9 cellular contexts compared by ENCODE assay signal in genomic region chr11:67582026-67582425, GRCh38. TPM values are rescaled to one million over a fixed set of nuclear protein-coding genes. Genes with fewer than 3 reads are reported as not detected.
A peak's percentile ranks its signal among the peaks of the same experiment; 100 is the strongest.
DNase-seq lines count a peak whose midpoint lies in the region; ATAC-seq and TF ChIP-seq lines count a peak whose summit lies in the region.
"Had no signal": no experiment of that assay in that cellular context is flagged by ENCODE, and none has a peak within 500 bp of the region (broad histone marks: within the 10 kb centered on the region; RNA-seq: fewer than 3 reads in every experiment).

No MANE protein-coding gene starts in this region.

- DNase-seq in T-helper 1 cell (no peak), LNCaP clone FGC (ENCODE audit: low read depth) (peak; percentile 11), mammary epithelial cell (no peak), osteocyte (ENCODE audit: extremely low spot score, unreplicated experiment) (no peak), dermis blood vessel endothelial cell (no peak)
- no peak for DNase-seq in stimulated activated CD4-positive, alpha-beta T cell treated with anti-CD3 and anti-CD28 coated beads, Interleukin-2, amount 100 ng/mL, for 24 hours
- DNase-seq: amniotic stem cell had no signal

- no peak for TF ChIP-seq CTCF in LNCaP clone FGC (IDR thresholded peaks at IDR 0.05; ENCODE audit: control insufficient read depth, extremely low read depth, insufficient read depth)
- no peak for TF ChIP-seq CTCF in mammary epithelial cell (conservative IDR thresholded peaks at IDR 0.05 in 1 of 2, IDR thresholded peaks at IDR 0.05 in 1 of 2; ENCODE audit: extremely low read depth in 1 of 2, insufficient read depth in 1 of 2, low read depth in 1 of 2, low read length in 2 of 2)
- TF ChIP-seq CTCF in osteocyte (IDR thresholded peaks at IDR 0.05), result no peak

- peaks cover 14% of the 10 kb centered on the region for H3K36me3 ChIP-seq in mammary epithelial cell (ENCODE audit: insufficient read depth, low read length)

- intact Hi-C loops in mammary epithelial cell (cut with micrococcal nuclease), result no loop called here

- H3K9ac ChIP-seq in mammary epithelial cell (ENCODE audit: insufficient read depth, low read length), result no peak overlapping the region

- peaks cover 27% of the 10 kb centered on the region for H3K27me3 Mint-ChIP-seq in T-helper 1 cell treated with Interleukin-12 subunit alpha and Interleukin-12 subunit beta and Interleukin-4 antibody, amounts not matched to agents 30 μg/mL and 1 μg/mL, for 36 hours (ENCODE audit: low read depth)
- peaks cover 35% of the 10 kb centered on the region for H3K27me3 Mint-ChIP-seq in osteocyte (ENCODE audit: unreplicated experiment)

- ATAC-seq in GM18867 (IDR thresholded peaks at IDR 0.05; ENCODE audit: unreplicated experiment), result no peak

- BruUV-seq in mammary epithelial cell (replicated peaks; lab: Mats Ljungman, UMichigan), result TSS peak; percentile 19

- peaks cover 20% of the 10 kb centered on the region for H3K4me1 ChIP-seq in mammary epithelial cell (ENCODE audit: insufficient read depth, low read length)

- CTCF ChIA-PET in mammary epithelial cell (lab: Charles Lee; ENCODE audit: low non-redundant PET), result interaction anchor here (0.7 kb wide), 1 partner anchor 11 kb away, joined by 3 read pairs; no protein-coding TSS in a partner anchor

- no peaks in the 10 kb centered on the region for H3K9me3 ChIP-seq in mammary epithelial cell (replicated peaks; ENCODE audit: insufficient read depth, low read length)

- no peaks in the 10 kb centered on the region for H4K20me1 ChIP-seq in mammary epithelial cell (ENCODE audit: insufficient read depth, low read length)

- H3K27ac ChIP-seq in mammary epithelial cell (ENCODE audit: insufficient read depth, low read depth, low read length), result no peak overlapping the region

- H3K4me3 ChIP-seq in LNCaP clone FGC (ENCODE audit: low read depth, low read length), result no peak overlapping the region
- no peak overlapping the region for H3K4me3 ChIP-seq in mammary epithelial cell (replicated peaks in 1 of 3; ENCODE audit: insufficient read depth in 1 of 3, low read depth in 2 of 3, low read length in 3 of 3)

- dilution Hi-C loops in mammary epithelial cell (cut with HindIII; ENCODE audit: low sequenced_read_pairs), result no loop called here

- H2AFZ ChIP-seq in mammary epithelial cell (ENCODE audit: low read depth, low read length), result no peak overlapping the region

- H3K4me3 Mint-ChIP-seq in T-helper 1 cell treated with Interleukin-12 subunit alpha and Interleukin-12 subunit beta and Interleukin-4 antibody, amounts not matched to agents 30 μg/mL and 1 μg/mL, for 36 hours, result peak overlapping the region; percentile 68
- H3K4me3 Mint-ChIP-seq in osteocyte (ENCODE audit: unreplicated experiment), result peak overlapping the region; percentile 70

- no peaks in the 10 kb centered on the region for H3K27me3 ChIP-seq in mammary epithelial cell (ENCODE audit: insufficient read depth, low read length)

- in situ Hi-C loops in mammary epithelial cell (cut with MboI; ENCODE audit: low sequenced_read_pairs in 2 of 2), result no loop called here

- H3K9me3 Mint-ChIP-seq in T-helper 1 cell treated with Interleukin-12 subunit alpha and Interleukin-12 subunit beta and Interleukin-4 antibody, amounts not matched to agents 30 μg/mL and 1 μg/mL, for 36 hours, result peaks cover 5% of the 10 kb centered on the region
- H3K9me3 Mint-ChIP-seq in osteocyte (ENCODE audit: unreplicated experiment), result no peaks in the 10 kb centered on the region

- 94% methylated on average over 3 of the region's 3 CpGs for WGBS in mammary epithelial cell (ENCODE audit: low coverage, missing lambda C conversion rate)

- H3K79me2 ChIP-seq in mammary epithelial cell (ENCODE audit: insufficient read depth, low read length), result peaks cover 31% of the 10 kb centered on the region

- peaks cover 38% of the 10 kb centered on the region for H3K4me1 Mint-ChIP-seq in T-helper 1 cell treated with Interleukin-12 subunit alpha and Interleukin-12 subunit beta and Interleukin-4 antibody, amounts not matched to agents 30 μg/mL and 1 μg/mL, for 36 hours (ENCODE audit: low read depth)
- peaks cover 35% of the 10 kb centered on the region for H3K4me1 Mint-ChIP-seq in osteocyte (ENCODE audit: unreplicated experiment)

- H3K36me3 Mint-ChIP-seq in T-helper 1 cell treated with Interleukin-12 subunit alpha and Interleukin-12 subunit beta and Interleukin-4 antibody, amounts not matched to agents 30 μg/mL and 1 μg/mL, for 36 hours (ENCODE audit: low read depth), result peaks cover 15% of the 10 kb centered on the region
- H3K36me3 Mint-ChIP-seq in osteocyte (ENCODE audit: unreplicated experiment), result peaks cover 19% of the 10 kb centered on the region

- H3K27ac Mint-ChIP-seq in T-helper 1 cell treated with Interleukin-12 subunit alpha and Interleukin-12 subunit beta and Interleukin-4 antibody, amounts not matched to agents 30 μg/mL and 1 μg/mL, for 36 hours, result peak overlapping the region; percentile 26
- peak overlapping the region; percentile 65 for H3K27ac Mint-ChIP-seq in osteocyte (ENCODE audit: unreplicated experiment)

- no peak overlapping the region for H3K4me2 ChIP-seq in mammary epithelial cell (ENCODE audit: insufficient read depth, low read depth, low read length)

RNA-seq across cellular contexts. Expression of gene GSTP1, which starts 1.6 kb away (rescaled TPM):
- total RNA-seq in mammary epithelial cell, result 1,000 to 10,000 TPM; 1,123 to 1,562 TPM
- 1,992 TPM for polyA plus RNA-seq in mammary epithelial cell
- 2,016 TPM for polyA minus RNA-seq in mammary epithelial cell
- 509 and 544 TPM in 2 replicates for total RNA-seq in osteocyte
- total RNA-seq in dermis blood vessel endothelial cell, result 833 and 1,138 TPM in 2 replicates

RNA-seq across cellular contexts. Expression of gene NDUFV1, which starts 24.7 kb away (rescaled TPM):
- total RNA-seq in mammary epithelial cell, result 100 to 1,000 TPM; 144 to 163 TPM
- polyA plus RNA-seq in mammary epithelial cell, result 125 TPM
- polyA minus RNA-seq in mammary epithelial cell, result 72.1 TPM
- 180 and 185 TPM in 2 replicates for total RNA-seq in osteocyte
- total RNA-seq in dermis blood vessel endothelial cell, result 166 and 175 TPM in 2 replicates

RNA-seq across cellular contexts. Expression of gene NUDT8, which starts 47.7 kb away (rescaled TPM):
- total RNA-seq in mammary epithelial cell, result 10 to 100 TPM in 1 of 2 donors, 1 to 10 TPM in 1; 4.2 to 13.4 TPM
- polyA plus RNA-seq in mammary epithelial cell, result 4.8 TPM
- polyA minus RNA-seq in mammary epithelial cell, result not detected
- 5.9 and 8.0 TPM in 2 replicates for total RNA-seq in osteocyte
- total RNA-seq in dermis blood vessel endothelial cell, result 10.7 and 13.0 TPM in 2 replicates

RNA-seq across cellular contexts. Expression of gene TBX10, which starts 57.5 kb away (rescaled TPM):
- total RNA-seq in mammary epithelial cell (not detected), osteocyte (not detected in 2 replicates), dermis blood vessel endothelial cell (not detected in 2 replicates)
- not detected for polyA plus RNA-seq in mammary epithelial cell
- polyA minus RNA-seq in mammary epithelial cell, result not detected

RNA-seq across cellular contexts. Expression of gene CABP2, which starts 58.8 kb away (rescaled TPM):
- total RNA-seq in mammary epithelial cell (not detected), osteocyte (not detected in 2 replicates), dermis blood vessel endothelial cell (not detected in 2 replicates)
- polyA plus RNA-seq in mammary epithelial cell, result not detected
- polyA minus RNA-seq in mammary epithelial cell, result not detected
